26 cellular contexts compared by ENCODE assay signal in the genomic region with DNA sequence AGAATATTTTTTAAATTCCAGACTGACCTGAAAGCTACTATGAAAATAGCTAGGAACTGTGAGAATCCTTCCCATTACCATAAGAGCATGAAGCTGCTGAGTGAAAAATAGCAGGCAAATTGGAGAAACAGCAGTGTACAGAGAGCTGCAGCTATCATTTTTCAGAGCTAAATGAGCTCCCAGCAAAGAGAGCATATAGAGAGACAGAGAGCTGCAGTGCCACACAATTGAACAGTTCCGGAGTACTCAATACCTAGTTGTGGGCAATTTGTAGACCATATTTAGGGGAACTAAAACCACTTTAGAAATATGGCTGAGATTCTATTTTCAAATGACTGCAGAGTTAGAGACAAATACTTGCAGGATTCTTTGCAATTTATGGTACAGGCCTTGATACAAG.
"Had no signal": no experiment of that assay in that cellular context is flagged by ENCODE, and none has a peak within 500 bp of the region (broad histone marks: within the 10 kb centered on the region; RNA-seq: fewer than 3 reads in every experiment).

No MANE protein-coding gene starts in this region.

- DNase-seq: activated CD4-positive, alpha-beta T cell treated with anti-CD3 and anti-CD28 coated beads for 1 hour; activated CD4-positive, alpha-beta T cell treated with anti-CD3 and anti-CD28 coated beads for 4 hours; activated CD4-positive, alpha-beta T cell treated with anti-CD3 and anti-CD28 coated beads, Interleukin-2, amount 10 ng/mL, durations not matched to agents 7 days and 5 days; activated CD4-positive, alpha-beta T cell treated with anti-CD3 and anti-CD28 coated beads, Interleukin-2, amount 50 U/mL, for 4 hours; activated CD8-positive, alpha-beta memory T cell treated with anti-CD3 and anti-CD28 coated beads for 24 hours; activated CD8-positive, alpha-beta T cell treated with anti-CD3 and anti-CD28 coated beads for 36 hours; activated effector memory CD4-positive, alpha-beta T cell treated with Interleukin-2 at 50 U/mL for 16 hours; activated gamma-delta T cell treated with Interleukin-2 at 50 U/mL for 16 hours; activated naive CD4-positive, alpha-beta T cell treated with anti-CD3 and anti-CD28 coated beads, Interleukin-2, amount 50 U/mL, for 16 hours; activated naive CD4-positive, alpha-beta T cell treated with Interleukin-2 at 50 U/mL for 16 hours; activated T-cell treated with anti-CD3 and anti-CD28 coated beads, Interleukin-2, amount 50 U/mL, for 4 hours; amniotic stem cell; anterior cingulate cortex; brain microvascular endothelial cell; dorsolateral prefrontal cortex; effector memory CD4-positive, alpha-beta T cell; endodermal cell; foreskin fibroblast; head of caudate nucleus; T-helper 2 cell had no signal

- H3K27me3 Mint-ChIP-seq: activated CD4-positive, alpha-beta T cell treated with anti-CD3 and anti-CD28 coated beads, Interleukin-2, amount 10 ng/mL, durations not matched to agents 7 days and 5 days; activated CD8-positive, alpha-beta T cell treated with anti-CD3 and anti-CD28 coated beads for 36 hours; activated naive CD8-positive, alpha-beta T cell; activated T-helper 17 cell treated with anti-CD3 and anti-CD28 coated beads, Interleukin-2, amount 50 U/mL, for 72 hours; central memory CD8-positive, alpha-beta T cell; dendritic cell treated with granulocyte-macrophage colony-stimulating factor and Interleukin-4, amounts not matched to agents 40 ng/mL and 50 ng/mL, for 4 days had no signal

- H3K27ac Mint-ChIP-seq: activated CD4-positive, alpha-beta T cell treated with anti-CD3 and anti-CD28 coated beads, Interleukin-2, amount 10 ng/mL, durations not matched to agents 7 days and 5 days; activated CD8-positive, alpha-beta T cell treated with anti-CD3 and anti-CD28 coated beads for 36 hours; activated naive CD8-positive, alpha-beta T cell; activated T-helper 17 cell treated with anti-CD3 and anti-CD28 coated beads, Interleukin-2, amount 50 U/mL, for 72 hours; dendritic cell treated with granulocyte-macrophage colony-stimulating factor and Interleukin-4, amounts not matched to agents 40 ng/mL and 50 ng/mL, for 4 days; endodermal cell; WTC11 had no signal

- H3K4me3 Mint-ChIP-seq: activated CD4-positive, alpha-beta T cell treated with anti-CD3 and anti-CD28 coated beads, Interleukin-2, amount 10 ng/mL, durations not matched to agents 7 days and 5 days; activated CD8-positive, alpha-beta T cell treated with anti-CD3 and anti-CD28 coated beads for 36 hours; activated naive CD8-positive, alpha-beta T cell; activated T-cell treated with anti-CD3 and anti-CD28 coated beads, Interleukin-2, amount 50 U/mL, for 4 hours; activated T-helper 17 cell treated with anti-CD3 and anti-CD28 coated beads, Interleukin-2, amount 50 U/mL, for 72 hours; central memory CD8-positive, alpha-beta T cell; dendritic cell treated with granulocyte-macrophage colony-stimulating factor and Interleukin-4, amounts not matched to agents 40 ng/mL and 50 ng/mL, for 4 days; endodermal cell; WTC11 had no signal

- ATAC-seq: activated CD8-positive, alpha-beta T cell treated with anti-CD3 and anti-CD28 coated beads for 36 hours; activated T-cell treated with anti-CD3 and anti-CD28 coated beads, Interleukin-2, amount 50 U/mL, for 4 hours; activated T-helper 17 cell treated with anti-CD3 and anti-CD28 coated beads, Interleukin-2, amount 50 U/mL, for 72 hours; esophagus mucosa; WTC11 had no signal

- H3K4me1 Mint-ChIP-seq: activated CD4-positive, alpha-beta T cell treated with anti-CD3 and anti-CD28 coated beads, Interleukin-2, amount 10 ng/mL, durations not matched to agents 7 days and 5 days; activated T-helper 17 cell treated with anti-CD3 and anti-CD28 coated beads, Interleukin-2, amount 50 U/mL, for 72 hours; central memory CD8-positive, alpha-beta T cell; endodermal cell had no signal

- H3K36me3 Mint-ChIP-seq: activated naive CD8-positive, alpha-beta T cell had no signal

- H3K9me3 Mint-ChIP-seq: activated CD4-positive, alpha-beta T cell treated with anti-CD3 and anti-CD28 coated beads, Interleukin-2, amount 10 ng/mL, durations not matched to agents 7 days and 5 days; activated CD8-positive, alpha-beta T cell treated with anti-CD3 and anti-CD28 coated beads for 36 hours; activated T-cell treated with anti-CD3 and anti-CD28 coated beads, Interleukin-2, amount 50 U/mL, for 4 hours; activated T-helper 17 cell treated with anti-CD3 and anti-CD28 coated beads, Interleukin-2, amount 50 U/mL, for 72 hours; dendritic cell treated with granulocyte-macrophage colony-stimulating factor and Interleukin-4, amounts not matched to agents 40 ng/mL and 50 ng/mL, for 4 days had no signal
